8 cellular contexts compared by ENCODE assay signal in genomic region chr14:90061849-90062794, GRCh38. TPM values are rescaled to one million over a fixed set of nuclear protein-coding genes. Genes with fewer than 3 reads are reported as not detected.
A peak's percentile ranks its signal among the peaks of the same experiment; 100 is the strongest.
DNase-seq lines count a peak whose midpoint lies in the region; ATAC-seq, FAIRE-seq and TF ChIP-seq lines count a peak whose summit lies in the region.

Gene KCNK13, plus strand, starts transcription at chr14:90061994. Its CDS starts 212 bp downstream, at chr14:90062206.

- H2BK5ac ChIP-seq in trophoblast cell (ENCODE audit: low read depth, low read length, poor library complexity): no peak within 1 kb of the TSS

- H3K4me3 ChIP-seq in cardiac muscle cell: peak within 1 kb of the TSS; percentile 37
- peak within 1 kb of the TSS; percentile 65 for H3K4me3 ChIP-seq in trophoblast cell (ENCODE audit: low read depth, low read length)

- no peak within 1 kb of the TSS for H3K4ac ChIP-seq in trophoblast cell (ENCODE audit: low read depth, low read length)

- no peaks in the 10 kb centered on the region for H3K79me2 ChIP-seq in trophoblast cell (ENCODE audit: control insufficient read depth, insufficient read depth, low read length, poor library complexity)

- no peak within 1 kb of the TSS for H3K23ac ChIP-seq in trophoblast cell (ENCODE audit: low read length)

- H2AFZ ChIP-seq in trophoblast cell (ENCODE audit: insufficient read depth, low read length, poor library complexity): peak within 1 kb of the TSS; percentile 24

- H3K27me3 ChIP-seq in cardiac muscle cell: peaks cover 94% of the 10 kb centered on the region
- peaks cover 23% of the 10 kb centered on the region for H3K27me3 ChIP-seq in trophoblast cell (ENCODE audit: insufficient read depth, low read length)

- no peak for TF ChIP-seq CTCF in D721Med (IDR thresholded peaks at IDR 0.05; ENCODE audit: insufficient read depth, missing control alignments)
- no peak for TF ChIP-seq CTCF in cardiac muscle cell (IDR thresholded peaks at IDR 0.05; ENCODE audit: low read depth, low read length)

- no peak within 1 kb of the TSS for H3K27ac Mint-ChIP-seq in activated CD8-positive, alpha-beta T cell treated with anti-CD3 and anti-CD28 coated beads, Interleukin-2, amount 10 ng/mL, durations not matched to agents 7 days and 5 days

- POLR2A ChIA-PET in activated CD8-positive, alpha-beta T cell treated with anti-CD3 and anti-CD28 coated beads, Interleukin-2, amount 10 ng/mL, durations not matched to agents 7 days and 5 days (lab: Charles Lee): interaction anchor here (0.6 kb wide), 1 partner anchor 33 kb away, joined by 3 read pairs; no protein-coding TSS in a partner anchor

- ATAC-seq in activated CD8-positive, alpha-beta T cell treated with anti-CD3 and anti-CD28 coated beads, Interleukin-2, amount 10 ng/mL, durations not matched to agents 7 days and 5 days: no peak
- ATAC-seq in GM21717 (IDR thresholded peaks at IDR 0.05; ENCODE audit: unreplicated experiment): no peak

- H3K27ac ChIP-seq in cardiac muscle cell: no peak within 1 kb of the TSS
- H3K27ac ChIP-seq in trophoblast cell (ENCODE audit: low read depth, low read length): no peak within 1 kb of the TSS

- peak; percentile 41 for DNase-seq in D721Med (ENCODE audit: insufficient read length, low spot score)
- DNase-seq in NCI-H1092 (lab: John Stamatoyannopoulos, UW): peak; percentile 73
- DNase-seq in activated CD8-positive, alpha-beta T cell treated with anti-CD3 and anti-CD28 coated beads, Interleukin-2, amount 10 ng/mL, durations not matched to agents 7 days and 5 days: no peak
- peak in 1 of 2 donors; percentile 43 for DNase-seq in cardiac muscle cell (ENCODE audit: low read depth in 1 of 2, low spot score in 1 of 2)
- DNase-seq in trophoblast cell: peak; percentile 16 to 40
- DNase-seq in activated CD4-positive, CD25-positive, alpha-beta regulatory T cell (lab: John Stamatoyannopoulos, UW): no peak
- DNase-seq in T1000 (lab: John Stamatoyannopoulos, UW): no peak

- H2AK5ac ChIP-seq in trophoblast cell (ENCODE audit: low read length): no peak within 1 kb of the TSS

- no peak within 1 kb of the TSS for H4K8ac ChIP-seq in trophoblast cell (ENCODE audit: low read depth, low read length)

- H3K14ac ChIP-seq in trophoblast cell (ENCODE audit: low read length): no peak within 1 kb of the TSS

- CTCF ChIA-PET in activated CD8-positive, alpha-beta T cell treated with anti-CD3 and anti-CD28 coated beads, Interleukin-2, amount 10 ng/mL, durations not matched to agents 7 days and 5 days (lab: Charles Lee): interaction anchor here (1.2 to 1.4 kb wide), 2 partner anchors 88 to 90 kb away, joined by 3 read pairs; no protein-coding TSS in a partner anchor

- FAIRE-seq in D721Med (lab: Jason Lieb, UNC): no peak

- no CpG with 5 or more reads among the region's 94 CpGs for WGBS in trophoblast cell (ENCODE audit: extremely low coverage, insufficient coverage, insufficient read length)

- H3K36me3 Mint-ChIP-seq in activated CD8-positive, alpha-beta T cell treated with anti-CD3 and anti-CD28 coated beads, Interleukin-2, amount 10 ng/mL, durations not matched to agents 7 days and 5 days (ENCODE audit: low read depth): no peaks in the 10 kb centered on the region

- H2BK120ac ChIP-seq in trophoblast cell (ENCODE audit: insufficient read depth, low read length, poor library complexity): no peak within 1 kb of the TSS

- H3K36me3 ChIP-seq in cardiac muscle cell: no peaks in the 10 kb centered on the region
- no peaks in the 10 kb centered on the region for H3K36me3 ChIP-seq in trophoblast cell (ENCODE audit: control insufficient read depth in 1 of 2, insufficient read depth in 2 of 2, low read length in 2 of 2)

- H3K4me2 ChIP-seq in trophoblast cell (ENCODE audit: low read length): peak within 1 kb of the TSS; percentile 97

- H3K27me3 Mint-ChIP-seq in activated CD8-positive, alpha-beta T cell treated with anti-CD3 and anti-CD28 coated beads, Interleukin-2, amount 10 ng/mL, durations not matched to agents 7 days and 5 days (ENCODE audit: low read depth): peaks cover 59% of the 10 kb centered on the region

- H4K91ac ChIP-seq in trophoblast cell (ENCODE audit: low read depth, low read length): no peak within 1 kb of the TSS

- H3K9me3 Mint-ChIP-seq in activated CD8-positive, alpha-beta T cell treated with anti-CD3 and anti-CD28 coated beads, Interleukin-2, amount 10 ng/mL, durations not matched to agents 7 days and 5 days (ENCODE audit: insufficient read depth): no peaks in the 10 kb centered on the region

- H3K79me1 ChIP-seq in trophoblast cell (ENCODE audit: low read length): no peaks in the 10 kb centered on the region

- H3K4me1 ChIP-seq in cardiac muscle cell (ENCODE audit: low read depth) (no peaks in the 10 kb centered on the region), trophoblast cell (ENCODE audit: control insufficient read depth in 1 of 2, insufficient read depth in 2 of 2, low read length in 2 of 2) (peaks cover 10 to 20% of the 10 kb centered on the region in 2 experiments)

- H3K9ac ChIP-seq in trophoblast cell (ENCODE audit: low read length): no peak within 1 kb of the TSS

- H2BK12ac ChIP-seq in trophoblast cell (ENCODE audit: low read length): no peak within 1 kb of the TSS

- H3K4me3 Mint-ChIP-seq in activated CD8-positive, alpha-beta T cell treated with anti-CD3 and anti-CD28 coated beads, Interleukin-2, amount 10 ng/mL, durations not matched to agents 7 days and 5 days: peak within 1 kb of the TSS; percentile 70

- no peak within 1 kb of the TSS for H4K12ac ChIP-seq in trophoblast cell (ENCODE audit: low read depth, low read length)

- H3K9me3 ChIP-seq in cardiac muscle cell (ENCODE audit: low read depth) (no peaks in the 10 kb centered on the region), trophoblast cell (ENCODE audit: insufficient read depth, low read depth, low read length) (no peaks in the 10 kb centered on the region)

- no peak within 1 kb of the TSS for H3K18ac ChIP-seq in trophoblast cell (ENCODE audit: low read length)

- H3K4me1 Mint-ChIP-seq in activated CD8-positive, alpha-beta T cell treated with anti-CD3 and anti-CD28 coated beads, Interleukin-2, amount 10 ng/mL, durations not matched to agents 7 days and 5 days (ENCODE audit: low read depth): peaks cover 24% of the 10 kb centered on the region

RNA-seq across cellular contexts. Expression of gene KCNK13, which starts in this region (rescaled TPM):
- under 1 TPM; 0.11 to 0.13 TPM for total RNA-seq in activated CD8-positive, alpha-beta T cell treated with anti-CD3 and anti-CD28 coated beads, Interleukin-2, amount 10 ng/mL, durations not matched to agents 7 days and 5 days
- total RNA-seq in cardiac muscle cell: 0.48 and 1.3 TPM in 2 replicates
- polyA plus RNA-seq in cardiac muscle cell: 1.1 and 1.5 TPM in 2 replicates
- 0.51 and 0.53 TPM in 2 replicates for polyA plus RNA-seq in trophoblast cell (2013)

Comparison
In these comparisons a context has a peak if more than half of its experiments do, and no peak if none do; other contexts are left out.
1. DNase-seq: peak in D721Med (single experiment), NCI-H1092 (single experiment) and trophoblast cell (2 of 2); none in activated CD8-positive, alpha-beta T cell treated with anti-CD3 and anti-CD28 coated beads, Interleukin-2, amount 10 ng/mL, durations not matched to agents 7 days and 5 days (single experiment), activated CD4-positive, CD25-positive, alpha-beta regulatory T cell (0 of 4) and T1000 (single experiment).